Comparison of ENCODE assay signal across 21 cellular contexts in genomic region chr5:9176641-9177040, GRCh38.
"Had no signal": no experiment of that assay in that cellular context is flagged by ENCODE, and none has a peak within 500 bp of the region (broad histone marks: within the 10 kb centered on the region; RNA-seq: fewer than 3 reads in every experiment).

No MANE protein-coding gene starts in this region.

- H3K27me3 ChIP-seq: SJSA1 had no signal

- H3K4me2 ChIP-seq: KMS-11 had no signal

- H3K9ac ChIP-seq: KMS-11 had no signal

- H3K27ac ChIP-seq: HL-60, KMS-11, SJSA1, SK-N-MC had no signal

- DNase-seq: Kasumi-1, MV-4-11, NCI-H1048, NCI-H1105, NCI-H1417, NCI-H1436 treated with DMSO at 0.1 percent for 48 hours, NCI-H1694, NCI-H187 treated with DMSO at 0.1 percent for 48 hours, NCI-H2029 treated with DMSO at 0.1 percent for 48 hours, NCI-H2171 treated with DMSO at 0.1 percent for 48 hours, NCI-H524, NCI-H526 treated with DMSO at 0.1 percent for 48 hours, NCI-H748 treated with DMSO at 0.1 percent for 48 hours, Right ventricle myocardium superior, RPMI8226, SIG-M5 had no signal

- H3K4me3 ChIP-seq: K562, SJSA1, SK-N-MC had no signal

- H3K9me3 ChIP-seq: SJSA1 had no signal

- H3K4me1 ChIP-seq: SJSA1 had no signal
